In genomic region chr1:154501423-154502065, GRCh38 we compare ENCODE assay signal across 8 cellular contexts. TPM values are rescaled to one million over a fixed set of nuclear protein-coding genes. Genes with fewer than 3 reads are reported as not detected.
DNase-seq lines count a peak whose midpoint lies in the region; ATAC-seq and TF ChIP-seq lines count a peak whose summit lies in the region.

No MANE protein-coding gene starts in this region.

- H3K36me3 Mint-ChIP-seq in activated naive CD4-positive, alpha-beta T cell treated with anti-CD3 and anti-CD28 coated beads for 36 hours (ENCODE audit: low read depth): no peaks in the 10 kb centered on the region
- no peaks in the 10 kb centered on the region for H3K36me3 Mint-ChIP-seq in effector memory CD8-positive, alpha-beta T cell (ENCODE audit: insufficient read depth)

- CTCF ChIA-PET in activated naive CD4-positive, alpha-beta T cell treated with anti-CD3 and anti-CD28 coated beads for 36 hours (lab: Charles Lee): no interaction called here
- CTCF ChIA-PET in RWPE1 (lab: Yijun Ruan, JAX): no interaction called here

- peaks cover 31% of the 10 kb centered on the region for H3K4me1 Mint-ChIP-seq in activated naive CD4-positive, alpha-beta T cell treated with anti-CD3 and anti-CD28 coated beads for 36 hours (ENCODE audit: low read depth)
- peaks cover 3 to 5% of the 10 kb centered on the region in 2 donors for H3K4me1 Mint-ChIP-seq in effector memory CD8-positive, alpha-beta T cell (ENCODE audit: low read depth in 2 of 2)

- peak; percentile 45 for ATAC-seq in effector memory CD8-positive, alpha-beta T cell (replicated peaks)
- ATAC-seq in GM18909 (IDR thresholded peaks at IDR 0.05; ENCODE audit: poor library complexity, unreplicated experiment) (no peak), GM21576 (IDR thresholded peaks at IDR 0.05; ENCODE audit: unreplicated experiment) (no peak)

- H3K9me3 Mint-ChIP-seq in activated naive CD4-positive, alpha-beta T cell treated with anti-CD3 and anti-CD28 coated beads for 36 hours: no peaks in the 10 kb centered on the region
- H3K9me3 Mint-ChIP-seq in effector memory CD8-positive, alpha-beta T cell: no peaks in the 10 kb centered on the region

- H3K27ac ChIP-seq in urinary bladder (ENCODE audit: low read depth): peak overlapping the region; percentile 6
- no peak overlapping the region for H3K27ac ChIP-seq in RWPE1

- POLR2A ChIA-PET in RWPE1 (lab: Yijun Ruan, JAX; ENCODE audit: low non-redundant PET): no interaction called here

- intact Hi-C loops in activated naive CD4-positive, alpha-beta T cell treated with anti-CD3 and anti-CD28 coated beads for 36 hours (cut with micrococcal nuclease): no loop called here

- no peak overlapping the region for H3K27ac Mint-ChIP-seq in activated naive CD4-positive, alpha-beta T cell treated with anti-CD3 and anti-CD28 coated beads for 36 hours
- no peak overlapping the region for H3K27ac Mint-ChIP-seq in effector memory CD8-positive, alpha-beta T cell

- peak overlapping the region; percentile 36 for H3K4me3 ChIP-seq in urinary bladder (ENCODE audit: low read depth, low read length)

- peak overlapping the region; percentile 30 for H3K4me3 Mint-ChIP-seq in activated naive CD4-positive, alpha-beta T cell treated with anti-CD3 and anti-CD28 coated beads for 36 hours
- peak overlapping the region; percentile 6 to 48 for H3K4me3 Mint-ChIP-seq in effector memory CD8-positive, alpha-beta T cell

- DNase-seq in activated naive CD4-positive, alpha-beta T cell treated with anti-CD3 and anti-CD28 coated beads for 36 hours: no peak
- DNase-seq in activated naive CD4-positive, alpha-beta T cell (lab: John Stamatoyannopoulos, UW): no peak
- no peak for DNase-seq in effector memory CD8-positive, alpha-beta T cell
- DNase-seq in mucosa of gallbladder (ENCODE audit: low spot score): peak; percentile 30
- no peak for DNase-seq in RWPE1 (ENCODE audit: low spot score)

- H3K27me3 Mint-ChIP-seq in activated naive CD4-positive, alpha-beta T cell treated with anti-CD3 and anti-CD28 coated beads for 36 hours (ENCODE audit: low read depth): peaks cover 49% of the 10 kb centered on the region
- peaks cover 51 to 65% of the 10 kb centered on the region in 2 donors for H3K27me3 Mint-ChIP-seq in effector memory CD8-positive, alpha-beta T cell

- H3K36me3 ChIP-seq in urinary bladder (ENCODE audit: insufficient read depth): no peaks in the 10 kb centered on the region

- no peak for TF ChIP-seq CTCF in RWPE1 (conservative IDR thresholded peaks at IDR 0.05; ENCODE audit: low read depth)

- WGBS in urinary bladder: 2% methylated on average over 54 of the region's 54 CpGs

- peaks cover 2% of the 10 kb centered on the region for H3K4me1 ChIP-seq in urinary bladder (ENCODE audit: insufficient read depth)

RNA-seq across cellular contexts. Expression of gene TDRD10, which starts 0.5 kb away (rescaled TPM):
- not detected for total RNA-seq in activated naive CD4-positive, alpha-beta T cell treated with anti-CD3 and anti-CD28 coated beads for 36 hours
- 2.3 TPM for total RNA-seq in mucosa of gallbladder
- 1.4 TPM for total RNA-seq in urinary bladder
- 4.1 TPM for polyA plus RNA-seq in urinary bladder

RNA-seq across cellular contexts. Expression of gene SHE, which starts 0.7 kb away (rescaled TPM):
- total RNA-seq in activated naive CD4-positive, alpha-beta T cell treated with anti-CD3 and anti-CD28 coated beads for 36 hours: not detected
- total RNA-seq in mucosa of gallbladder (6.2 TPM), urinary bladder (17.7 TPM)
- polyA plus RNA-seq in urinary bladder: 15.3 TPM

RNA-seq across cellular contexts. Expression of gene UBE2Q1, which starts 56.9 kb away (rescaled TPM):
- total RNA-seq in activated naive CD4-positive, alpha-beta T cell treated with anti-CD3 and anti-CD28 coated beads for 36 hours: 10 to 100 TPM; 79.2 to 84.6 TPM
- total RNA-seq in mucosa of gallbladder: 84.0 TPM
- total RNA-seq in urinary bladder: 12.7 TPM
- 39.1 TPM for polyA plus RNA-seq in urinary bladder
